In the genomic region with DNA sequence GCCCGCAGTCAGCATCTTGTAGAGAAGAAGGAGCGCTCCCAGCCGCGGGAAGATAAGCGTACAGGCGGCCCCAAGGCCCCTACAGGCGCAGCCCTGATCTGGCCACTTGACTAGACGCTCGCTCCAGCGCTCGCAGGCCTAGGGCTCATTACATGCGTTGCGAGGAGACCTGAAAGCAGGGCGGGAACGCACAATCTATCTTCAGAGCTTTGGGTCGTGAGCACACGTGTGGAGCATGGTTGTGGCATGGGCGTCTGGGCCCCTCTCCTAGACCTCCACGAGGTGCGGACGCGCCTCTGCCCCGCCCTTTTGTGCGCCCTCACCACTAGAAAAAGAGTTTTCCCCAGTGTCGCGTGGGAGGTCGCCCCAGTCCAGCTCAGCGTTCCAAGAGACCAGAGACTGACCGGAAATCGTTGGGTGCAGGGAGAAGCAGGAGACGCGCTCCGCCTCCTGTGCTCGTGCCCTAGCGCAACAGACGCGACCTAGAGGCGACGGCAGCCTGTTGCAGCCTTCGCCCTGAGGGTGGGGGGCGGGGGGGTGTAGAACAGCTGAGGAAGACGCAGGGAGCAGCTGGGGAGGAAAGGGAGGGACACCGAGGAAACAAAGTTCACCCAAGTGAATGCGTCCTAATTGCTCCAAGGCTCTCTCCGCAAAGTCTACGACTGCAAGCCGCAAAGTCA, we compare ENCODE assay signal across 8 cellular contexts. TPM values are rescaled to one million over a fixed set of nuclear protein-coding genes. Genes with fewer than 3 reads are reported as not detected.
A peak's percentile ranks its signal among the peaks of the same experiment; 100 is the strongest.
DNase-seq lines count a peak whose midpoint lies in the region; ATAC-seq and TF ChIP-seq lines count a peak whose summit lies in the region.

No MANE protein-coding gene starts in this region.

- H3K36me3 Mint-ChIP-seq in naive B cell = no peaks in the 10 kb centered on the region

- ATAC-seq in IMR-90 (ENCODE audit: low read depth) (peak; percentile 86), naive B cell (ENCODE audit: low read depth in 2 of 2) (peak; percentile 10 to 18), HG02798 (IDR thresholded peaks at IDR 0.05; ENCODE audit: poor library complexity, unreplicated experiment) (no peak)

- 0 out of 2 replicates have a peak, but pooled peaks have one; percentile 24 for TF ChIP-seq CTCF in IMR-90 (conservative IDR thresholded peaks at IDR 0.05; ENCODE audit: low read depth, low read length)
- peak in 1 of 6 experiments; percentile 0 for TF ChIP-seq CTCF in esophagus squamous epithelium (IDR thresholded peaks at IDR 0.05)

- peak overlapping the region; percentile 27 for H3K9ac ChIP-seq in IMR-90 (ENCODE audit: low read depth, low read length)

- WGBS in IMR-90 (ENCODE audit: extremely low coverage in 2 of 2, insufficient read length in 1 of 2), 2 experiments = 6% methylated on average over 20 of the region's 47 CpGs; no CpG with 5 or more reads in 1 of the 2 experiments
- 41 to 62% methylated on average over 6 to 13 of the region's 47 CpGs for WGBS in esophagus squamous epithelium, 2 donors

- no peak overlapping the region for H2BK15ac ChIP-seq in IMR-90 (ENCODE audit: low read depth, low read length)

- peaks cover 28 to 40% (median 40%) of the 10 kb centered on the region in 3 donors for H3K4me1 Mint-ChIP-seq in naive B cell

- H3K79me2 ChIP-seq in ACC112 (ENCODE audit: control insufficient read depth, insufficient read depth, low read length, unreplicated experiment) = no peaks in the 10 kb centered on the region

- in situ Hi-C loops in IMR-90 (cut with MboI; ENCODE audit: low sequenced_read_pairs) = no loop called here

- H3K36me3 ChIP-seq in ACC112 (ENCODE audit: insufficient read depth, low read length) (no peaks in the 10 kb centered on the region), IMR-90 (ENCODE audit: control insufficient read depth, insufficient read depth, low read length) (no peaks in the 10 kb centered on the region), esophagus squamous epithelium (peaks cover 0 to 4% (median 0%) of the 10 kb centered on the region in 3 donors)

- H4K5ac ChIP-seq in IMR-90 (ENCODE audit: low read depth, low read length) = no peak overlapping the region

- TF ChIP-seq POLR2A in IMR-90 (IDR thresholded peaks at IDR 0.05; ENCODE audit: low read depth, low read length) (peak; percentile 37), esophagus squamous epithelium (IDR thresholded peaks at IDR 0.05) (no peak)

- H3K4ac ChIP-seq in IMR-90 (ENCODE audit: low read depth, low read length) = peak overlapping the region; percentile 79

- H3K4me3 ChIP-seq in ACC112 (ENCODE audit: low read depth, low read length) = peak overlapping the region; percentile 85
- peak overlapping the region; percentile 50 for H3K4me3 ChIP-seq in IMR-90 (ENCODE audit: insufficient read depth, low read depth, low read length)
- H3K4me3 ChIP-seq in esophagus squamous epithelium = peak overlapping the region; percentile 10 to 67 (median 42)

- no peak overlapping the region for H2AK5ac ChIP-seq in IMR-90 (ENCODE audit: low read depth, low read length)

- peak overlapping the region; percentile 80; the same call in 1 of the 2 replicates for H3K23ac ChIP-seq in IMR-90 (ENCODE audit: low read depth, low read length)

- H3K79me1 ChIP-seq in IMR-90 (ENCODE audit: low read depth in 1 of 2, low read length in 2 of 2) = no peaks in the 10 kb centered on the region

- peaks cover 3% of the 10 kb centered on the region for H3K4me1 ChIP-seq in ACC112 (ENCODE audit: control insufficient read depth, insufficient read depth, low read length, unreplicated experiment)
- H3K4me1 ChIP-seq in IMR-90 (ENCODE audit: control insufficient read depth, insufficient read depth, low read length) = no peaks in the 10 kb centered on the region
- H3K4me1 ChIP-seq in esophagus squamous epithelium = peaks cover 3 to 32% (median 19%) of the 10 kb centered on the region in 3 donors

- H4K8ac ChIP-seq in IMR-90 (ENCODE audit: low read depth in 2 of 2, low read length in 2 of 2) = peak overlapping the region; percentile 45 to 74; a peak in 2 of 4 replicates

- H3K9me3 ChIP-seq in IMR-90 (ENCODE audit: control insufficient read depth, insufficient read depth, low read length) (no peaks in the 10 kb centered on the region), esophagus squamous epithelium (no peaks in the 10 kb centered on the region)

- H3K14ac ChIP-seq in IMR-90 (replicated peaks; ENCODE audit: low read depth, low read length) = peak overlapping the region; percentile 44

- H3K27me3 Mint-ChIP-seq in naive B cell = peaks cover 71 to 81% (median 71%) of the 10 kb centered on the region in 3 donors

- CTCF ChIA-PET in IMR-90 (lab: Yijun Ruan, JAX) = interaction anchor here (0.6 to 0.9 kb wide), 4 partner anchors 10 to 202 kb away, joined by 3 to 5 read pairs (median 4); no protein-coding TSS in a partner anchor

- H2AFZ ChIP-seq in ACC112 (ENCODE audit: low read length, unreplicated experiment) (peak overlapping the region; percentile 73), IMR-90 (replicated peaks; ENCODE audit: low read length, poor library complexity) (peak overlapping the region; percentile 96)

- peak; percentile 49 for DNase-seq in IMR-90
- no peak for DNase-seq in esophagus squamous epithelium (lab: John Stamatoyannopoulos, UW)
- no peak for DNase-seq in naive B cell
- no peak for DNase-seq in occipital lobe (lab: John Stamatoyannopoulos, UW)
- no peak for DNase-seq in NAMALWA (ENCODE audit: low spot score)
- DNase-seq in NCI-H226 = no peak

- peak overlapping the region; percentile 84; the same call in 1 of the 2 replicates for H3K56ac ChIP-seq in IMR-90 (ENCODE audit: extremely low read depth, insufficient read depth, low read length)

- H3K27me3 ChIP-seq in ACC112 (ENCODE audit: insufficient read depth, low read length) (peaks cover 17% of the 10 kb centered on the region), IMR-90 (ENCODE audit: control insufficient read depth, insufficient read depth, low read length) (no peaks in the 10 kb centered on the region), esophagus squamous epithelium (peaks cover 0 to 47% (median 2%) of the 10 kb centered on the region in 4 donors)

- H3K4me2 ChIP-seq in IMR-90 (ENCODE audit: low read depth, low read length) = peak overlapping the region; percentile 88

- H4K20me1 ChIP-seq in IMR-90 (ENCODE audit: insufficient read depth, low read length) = no peaks in the 10 kb centered on the region

- POLR2A ChIA-PET in IMR-90 (lab: Charles Lee; ENCODE audit: unreplicated experiment) = interaction anchor here (0.6 to 0.7 kb wide), 2 partner anchors 22 to 303 kb away, joined by 8 to 22 read pairs; no protein-coding TSS in a partner anchor

- H2BK120ac ChIP-seq in IMR-90 (ENCODE audit: low read depth, low read length) = peak overlapping the region; percentile 70; the same call in 1 of the 2 replicates

- H3K4me3 Mint-ChIP-seq in naive B cell = peak overlapping the region; percentile 49 to 86 (median 70)

- H2BK20ac ChIP-seq in IMR-90 (ENCODE audit: low read depth, low read length) = peak overlapping the region; percentile 88

- peak overlapping the region; percentile 63; the same call in 1 of the 2 replicates for H4K91ac ChIP-seq in IMR-90 (ENCODE audit: insufficient read depth, low read depth, low read length)

- BruUV-seq in IMR-90 (replicated peaks; lab: Mats Ljungman, UMichigan) = no TSS peak

- peak overlapping the region in 4 of 6 donors; percentile 10 to 90 (median 86) for H3K27ac Mint-ChIP-seq in naive B cell

- no peak overlapping the region for H2BK5ac ChIP-seq in IMR-90 (ENCODE audit: low read depth, low read length, poor library complexity, severe bottlenecking)

- intact Hi-C loops in IMR-90 (cut with micrococcal nuclease) = no loop called here
- intact Hi-C loops in esophagus squamous epithelium (cut with DNase I) = no loop called here

- dilution Hi-C loops in IMR-90 (cut with HindIII; ENCODE audit: low sequenced_read_pairs, unreplicated experiment) = no loop called here

- peaks cover 0 to 15% (median 2%) of the 10 kb centered on the region in 7 donors for H3K9me3 Mint-ChIP-seq in naive B cell

- peak overlapping the region; percentile 52 for H2AK9ac ChIP-seq in IMR-90 (replicated peaks; ENCODE audit: low read depth, low read length, poor library complexity)

- H3K27ac ChIP-seq in ACC112 (ENCODE audit: low read depth, low read length) (peak overlapping the region; percentile 59; the same call in 1 of the 2 replicates), IMR-90 (ENCODE audit: insufficient read depth, low read length) (peak overlapping the region; percentile 52), esophagus squamous epithelium (peak overlapping the region in 3 of 4 donors; percentile 53 to 68 (median 54))

- no peaks in the 10 kb centered on the region for H3K9me1 ChIP-seq in IMR-90 (ENCODE audit: insufficient read depth, low read length)

- TF ChIP-seq RAD21 in IMR-90 (IDR thresholded peaks at IDR 0.05; ENCODE audit: low read length) = 0 out of 2 replicates have a peak, but pooled peaks have one; percentile 8

- peak overlapping the region; percentile 13; the same call in 1 of the 2 replicates for H3K18ac ChIP-seq in IMR-90 (ENCODE audit: low read depth, low read length)

TF ChIP-seq in IMR-90, 13 proteins besides CTCF, POLR2A, EP300 and RAD21:
- TF ChIP-seq BHLHE40 (IDR thresholded peaks at IDR 0.05; ENCODE audit: low read depth, low read length) = peak; percentile 66
- no peak for TF ChIP-seq RCOR1 (IDR thresholded peaks at IDR 0.05; ENCODE audit: insufficient replicate concordance, low read length)
- TF ChIP-seq NFE2L2 (IDR thresholded peaks at IDR 0.05; ENCODE audit: low read depth, low read length) = no peak
- no peak for TF ChIP-seq CEBPB (IDR thresholded peaks at IDR 0.05; ENCODE audit: low read depth, low read length)

RNA-seq across cellular contexts. Expression of gene NR4A2, which starts 12.6 kb away (rescaled TPM):
- 0.72 and 2.8 TPM in 2 replicates for total RNA-seq in IMR-90 (2012; rRNA removed)
- 2.3 and 13.6 TPM in 2 replicates for polyA plus RNA-seq in IMR-90 (2012; rRNA removed)
- polyA plus RNA-seq in IMR-90 (2012; cell fraction: cytosol; rRNA removed) = 6.8 and 32.0 TPM in 2 replicates
- 258 and 476 TPM in 2 replicates for polyA plus RNA-seq in IMR-90 (2012; cell fraction: nucleus; rRNA removed; ENCODE audit: low replicate concordance)
- total RNA-seq in esophagus squamous epithelium = 1 to 10 TPM in 3 of 4 donors, under 1 TPM in 1; 0.95 to 1.6 (median 1.2) TPM
- 10 to 100 TPM; 39.7 to 95.8 (median 56.0) TPM for polyA plus RNA-seq in naive B cell (ENCODE audit: low read depth in 6 of 6)
- total RNA-seq in occipital lobe = 7.8 TPM
